In the genomic region with DNA sequence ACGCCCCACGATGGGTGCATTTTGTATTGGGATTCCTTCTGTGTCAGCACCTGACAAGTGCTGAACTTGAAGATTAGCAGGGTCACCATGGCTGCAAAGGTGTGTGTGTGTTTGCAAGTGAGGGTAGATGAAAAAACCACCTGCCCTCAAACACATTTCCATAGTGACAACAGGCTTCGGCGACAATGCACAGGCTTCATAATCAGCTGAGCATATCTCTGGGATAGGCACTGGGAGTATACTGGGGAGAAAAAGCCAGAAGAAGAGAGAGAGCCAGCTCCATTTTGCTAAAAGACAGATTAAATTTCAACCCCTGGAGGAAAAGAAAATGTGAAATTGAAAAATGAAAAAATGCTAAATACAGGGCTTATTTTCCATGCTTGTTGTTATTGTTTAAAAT, we compare ENCODE assay signal across 32 cellular contexts.
DNase-seq lines count a peak whose midpoint lies in the region; ATAC-seq, FAIRE-seq and TF ChIP-seq lines count a peak whose summit lies in the region.
"Had no signal": no experiment of that assay in that cellular context is flagged by ENCODE, and none has a peak within 500 bp of the region (broad histone marks: within the 10 kb centered on the region; RNA-seq: fewer than 3 reads in every experiment).

No MANE protein-coding gene starts in this region.

- H3K27me3 ChIP-seq in AG04450 (ENCODE audit: control insufficient read depth, insufficient read depth, low read length) (peaks cover 2% of the 10 kb centered on the region), astrocyte (ENCODE audit: insufficient read depth, low read length) (no peaks in the 10 kb centered on the region), right cardiac atrium (ENCODE audit: control insufficient read depth, insufficient read depth) (no peaks in the 10 kb centered on the region)
- H3K27me3 ChIP-seq: gastroesophageal sphincter, left lung, Peyer's patch, spleen had no signal

- H3K36me3 ChIP-seq in astrocyte (ENCODE audit: insufficient read depth, low read length), result no peaks in the 10 kb centered on the region
- H3K36me3 ChIP-seq: gastroesophageal sphincter, left lung, Peyer's patch, spleen had no signal

- FAIRE-seq in astrocyte (lab: Jason Lieb, UNC), result no peak
- FAIRE-seq: endometrium, HepG2 had no signal

- no peak overlapping the region for H3K4me3 ChIP-seq in AG04450 (ENCODE audit: low read depth, low read length)
- no peak overlapping the region for H3K4me3 ChIP-seq in astrocyte (ENCODE audit: insufficient read depth, low read depth, low read length)
- H3K4me3 ChIP-seq in right cardiac atrium (ENCODE audit: low read length), result no peak overlapping the region
- H3K4me3 ChIP-seq: gastroesophageal sphincter, GM23248, left lung, Peyer's patch, SK-N-MC, spleen had no signal

- DNase-seq in AG04450 (ENCODE audit: low read depth, low spot score) (no peak), DMS53 treated with DMSO at 0.1 percent for 48 hours (lab: John Stamatoyannopoulos, UW; ENCODE audit: unreplicated experiment) (peak; percentile 28), astrocyte (ENCODE audit: low read depth) (no peak), right cardiac atrium (no peak), kidney tubule cell (ENCODE audit: low spot score) (no peak), type B pancreatic cell (ENCODE audit: extremely low spot score, unreplicated experiment) (no peak), T-cell (no peak)
- DNase-seq in stimulated activated CD8-positive, alpha-beta memory T cell treated with anti-CD3 and anti-CD28 coated beads, Interleukin-4, amount 100 ng/mL, for 48 hours, result no peak
- DNase-seq: activated CD4-positive, alpha-beta T cell treated with anti-CD3 and anti-CD28 coated beads, Interleukin-2, amount 50 U/mL, for 48 hours; activated CD8-positive, alpha-beta memory T cell treated with anti-CD3 and anti-CD28 coated beads, Interleukin-2, amount 50 U/mL, for 48 hours; C1 segment of cervical spinal cord; central memory CD4-positive, alpha-beta T cell; GM23248; hypothalamus; Kasumi-1; left lung; MV-4-11; naive thymus-derived CD8-positive, alpha-beta T cell; NCI-H1436 treated with DMSO at 0.1 percent for 48 hours; NCI-H510A; Peyer's patch; retina; spleen; stimulated activated CD4-positive, alpha-beta T cell treated with anti-CD3 and anti-CD28 coated beads, Interleukin-2, amount 100 ng/mL, for 48 hours; trophoblast cell had no signal

- peak in 1 of 2 donors; percentile 23 for ATAC-seq in right cardiac atrium
- no peak for ATAC-seq in T-cell (replicated peaks in 1 of 4)
- ATAC-seq: activated CD4-positive, CD25-positive, alpha-beta regulatory T cell treated with anti-CD3 and anti-CD28 coated beads, Interleukin-2, amount 50 U/mL, for 24 hours; activated naive CD4-positive, alpha-beta T cell treated with anti-CD3 and anti-CD28 coated beads, Interleukin-2, amount 50 U/mL, for 72 hours; HepG2; naive thymus-derived CD8-positive, alpha-beta T cell had no signal

- POLR2A ChIA-PET in AG04450 (lab: Yijun Ruan, JAX), result no interaction called here
- POLR2A ChIA-PET in T-cell (lab: Charles Lee), result no interaction called here

- H3K4me2 ChIP-seq in astrocyte (ENCODE audit: low read length), result peak overlapping the region; percentile 42

- H2AFZ ChIP-seq in astrocyte (ENCODE audit: low read depth, low read length), result no peak overlapping the region
- H2AFZ ChIP-seq: GM23248 had no signal

- intact Hi-C loops in right cardiac atrium (cut with DNase I), result no loop called here

- H3K4me1 ChIP-seq in astrocyte (ENCODE audit: insufficient read depth, low read length) (peaks cover 26% of the 10 kb centered on the region), right cardiac atrium (ENCODE audit: control insufficient read depth, insufficient read depth, low read length) (peaks cover 9% of the 10 kb centered on the region)
- H3K4me1 ChIP-seq: gastroesophageal sphincter, left lung, Peyer's patch, spleen had no signal

- H3K79me2 ChIP-seq in astrocyte (ENCODE audit: insufficient read depth, low read length), result no peaks in the 10 kb centered on the region

- H3K4me1 Mint-ChIP-seq in astrocyte (ENCODE audit: low read depth, unreplicated experiment) (peaks cover 28% of the 10 kb centered on the region), type B pancreatic cell (ENCODE audit: unreplicated experiment) (peaks cover 24% of the 10 kb centered on the region), T-cell (no peaks in the 10 kb centered on the region)
- H3K4me1 Mint-ChIP-seq: naive thymus-derived CD8-positive, alpha-beta T cell had no signal

- H3K36me3 Mint-ChIP-seq in astrocyte (ENCODE audit: low read depth, unreplicated experiment) (peaks cover 2% of the 10 kb centered on the region), type B pancreatic cell (no peaks in the 10 kb centered on the region), T-cell (no peaks in the 10 kb centered on the region)
- H3K36me3 Mint-ChIP-seq: activated naive CD4-positive, alpha-beta T cell treated with anti-CD3 and anti-CD28 coated beads, Interleukin-2, amount 50 U/mL, for 72 hours had no signal

- H4K20me1 ChIP-seq in astrocyte (ENCODE audit: insufficient read depth, low read length), result no peaks in the 10 kb centered on the region

- H3K27me3 Mint-ChIP-seq in astrocyte (ENCODE audit: low read depth, unreplicated experiment) (no peaks in the 10 kb centered on the region), type B pancreatic cell (no peaks in the 10 kb centered on the region), T-cell (peaks cover 0 to 3% of the 10 kb centered on the region in 2 donors)
- H3K27me3 Mint-ChIP-seq: naive thymus-derived CD8-positive, alpha-beta T cell had no signal

- H3K27ac ChIP-seq in AG04450 (ENCODE audit: low read depth, low read length), result peak overlapping the region; percentile 31
- H3K27ac ChIP-seq in astrocyte (ENCODE audit: low read depth, low read length), result peak overlapping the region; percentile 39
- peak overlapping the region; percentile 6 for H3K27ac ChIP-seq in right cardiac atrium (ENCODE audit: low read length)
- H3K27ac ChIP-seq: gastroesophageal sphincter, GM23248, left lung, Peyer's patch, SK-N-MC, spleen had no signal

- WGBS in right cardiac atrium, result 39% methylated on average over 4 of the region's 4 CpGs

- H3K27ac Mint-ChIP-seq in astrocyte (ENCODE audit: unreplicated experiment), result no peak overlapping the region
- H3K27ac Mint-ChIP-seq in type B pancreatic cell, result no peak overlapping the region
- no peak overlapping the region for H3K27ac Mint-ChIP-seq in T-cell
- H3K27ac Mint-ChIP-seq: activated naive CD4-positive, alpha-beta T cell treated with anti-CD3 and anti-CD28 coated beads, Interleukin-2, amount 50 U/mL, for 72 hours; naive thymus-derived CD8-positive, alpha-beta T cell; T-helper 1 cell treated with Interleukin-12 subunit alpha and Interleukin-12 subunit beta and Interleukin-4 antibody, amounts not matched to agents 30 μg/mL and 1 μg/mL, for 36 hours had no signal

- TF ChIP-seq CTCF in AG04450 (IDR thresholded peaks at IDR 0.05; ENCODE audit: low read depth, low read length) (no peak), astrocyte (IDR thresholded peaks at IDR 0.05; ENCODE audit: insufficient read depth, low read depth, low read length) (no peak), type B pancreatic cell (conservative IDR thresholded peaks at IDR 0.05) (no peak)

- H3K9me3 ChIP-seq in AG04450 (ENCODE audit: control insufficient read depth, insufficient read depth, low read length) (peaks cover 9% of the 10 kb centered on the region; the same call in 1 of the 2 replicates), astrocyte (ENCODE audit: insufficient read depth, low read depth, low read length) (peaks cover 7% of the 10 kb centered on the region), right cardiac atrium (ENCODE audit: control insufficient read depth, low read length) (no peaks in the 10 kb centered on the region)
- H3K9me3 ChIP-seq: Peyer's patch had no signal

- no peak overlapping the region for H3K4me3 Mint-ChIP-seq in astrocyte (ENCODE audit: unreplicated experiment)
- H3K4me3 Mint-ChIP-seq in type B pancreatic cell, result no peak overlapping the region
- H3K4me3 Mint-ChIP-seq in T-cell, result no peak overlapping the region
- H3K4me3 Mint-ChIP-seq: naive thymus-derived CD8-positive, alpha-beta T cell; T-helper 1 cell treated with Interleukin-12 subunit alpha and Interleukin-12 subunit beta and Interleukin-4 antibody, amounts not matched to agents 30 μg/mL and 1 μg/mL, for 36 hours had no signal

- CTCF ChIA-PET in AG04450 (lab: Charles Lee), result interaction anchor here (0.6 to 1.5 kb wide), 3 partner anchors 44 to 682 kb away, joined by 3 to 4 read pairs (median 4); no protein-coding TSS in a partner anchor
- CTCF ChIA-PET in T-cell (lab: Charles Lee), result interaction anchor here in 1 of 2 donors (0.5 kb wide), 1 partner anchor 48 kb away, joined by 3 read pairs; no protein-coding TSS in a partner anchor

- no peak overlapping the region for H3K9ac ChIP-seq in astrocyte (ENCODE audit: low read length)
- H3K9ac ChIP-seq: GM23248 had no signal

- peaks cover 5% of the 10 kb centered on the region for H3K9me3 Mint-ChIP-seq in astrocyte (ENCODE audit: unreplicated experiment)
- peaks cover 5% of the 10 kb centered on the region for H3K9me3 Mint-ChIP-seq in type B pancreatic cell
- H3K9me3 Mint-ChIP-seq in T-cell, result peaks cover 2 to 14% (median 12%) of the 10 kb centered on the region in 3 donors
